ENCODE assay signal across 9 cellular contexts in genomic region chr5:170377027-170377426, GRCh38. TPM values are rescaled to one million over a fixed set of nuclear protein-coding genes. Genes with fewer than 3 reads are reported as not detected.
"Had no signal": no experiment of that assay in that cellular context is flagged by ENCODE, and none has a peak within 500 bp of the region (broad histone marks: within the 10 kb centered on the region; RNA-seq: fewer than 3 reads in every experiment).

No MANE protein-coding gene starts in this region.

- H3K4me1 Mint-ChIP-seq: GM23338 had no signal

- H3K4me3 ChIP-seq: GM23248, GM23338, HAP-1 had no signal

- DNase-seq: GM23248, GOT3, H7, HCEC 1CT, HFFc6 had no signal

- H3K4me2 ChIP-seq: GM23338 had no signal

- H3K4me1 ChIP-seq: HAP-1 had no signal

- H3K9me3 ChIP-seq: HAP-1 had no signal

- ATAC-seq: GM23338, HCT116 had no signal

- H2AFZ ChIP-seq: GM23248, GM23338 had no signal

- H3K27ac Mint-ChIP-seq: GM23338, HFFc6 had no signal

- H3K27ac ChIP-seq: GM23248 had no signal

- H3K9ac ChIP-seq: GM23248 had no signal

- H3K4me3 Mint-ChIP-seq: GM23338, HFFc6 had no signal

- H3K36me3 ChIP-seq: HAP-1 had no signal

RNA-seq across cellular contexts. Expression of gene KCNMB1, which starts 12.1 kb away (rescaled TPM):
- total RNA-seq: GM23248, H4, HFFc6 had no signal
- polyA plus RNA-seq: GM23248 had no signal
